ENCODE assay signal across 8 cellular contexts in genomic region chr5:68711311-68712200, GRCh38.
DNase-seq lines count a peak whose midpoint lies in the region; ATAC-seq and TF ChIP-seq lines count a peak whose summit lies in the region.

No MANE protein-coding gene starts in this region.

- no peaks in the 10 kb centered on the region for H4K20me1 ChIP-seq in Loucy (ENCODE audit: insufficient read depth, low read length, poor library complexity, severe bottlenecking)

- H3K9me3 ChIP-seq in Loucy (ENCODE audit: insufficient read depth, low read depth, low read length): 0 out of 2 replicates have a peak, but pooled peaks cover under 1% of the 10 kb centered on the region
- no peaks in the 10 kb centered on the region for H3K9me3 ChIP-seq in left lung
- H3K9me3 ChIP-seq in HAP-1: no peaks in the 10 kb centered on the region
- H3K9me3 ChIP-seq in breast epithelium: no peaks in the 10 kb centered on the region
- H3K9me3 ChIP-seq in Peyer's patch: no peaks in the 10 kb centered on the region

- H3K4me1 ChIP-seq in Loucy (ENCODE audit: insufficient read depth, low read length, poor library complexity, severe bottlenecking): peaks cover 78% of the 10 kb centered on the region
- H3K4me1 ChIP-seq in left lung: peaks cover 0 to 15% of the 10 kb centered on the region in 2 donors
- no peaks in the 10 kb centered on the region for H3K4me1 ChIP-seq in HAP-1
- no peaks in the 10 kb centered on the region for H3K4me1 ChIP-seq in breast epithelium
- no peaks in the 10 kb centered on the region for H3K4me1 ChIP-seq in Peyer's patch

- in situ Hi-C loops in HAP-1 (cut with MboI; ENCODE audit: low sequenced_read_pairs): no loop called here

- H3K36me3 ChIP-seq in Loucy (ENCODE audit: insufficient read depth, low read length): no peaks in the 10 kb centered on the region
- no peaks in the 10 kb centered on the region for H3K36me3 ChIP-seq in left lung
- no peaks in the 10 kb centered on the region for H3K36me3 ChIP-seq in HAP-1 (replicated peaks)
- H3K36me3 ChIP-seq in breast epithelium: no peaks in the 10 kb centered on the region
- no peaks in the 10 kb centered on the region for H3K36me3 ChIP-seq in Peyer's patch

- H3K9ac ChIP-seq in Loucy (ENCODE audit: low read depth, low read length, poor library complexity, severe bottlenecking): peak overlapping the region; percentile 62

- H2AFZ ChIP-seq in Loucy (ENCODE audit: low read length): peak overlapping the region; percentile 9; the same call in 1 of the 2 replicates

- H3K27me3 ChIP-seq in Loucy (ENCODE audit: insufficient read depth, low read length, poor library complexity, severe bottlenecking): no peaks in the 10 kb centered on the region
- no peaks in the 10 kb centered on the region for H3K27me3 ChIP-seq in left lung
- no peaks in the 10 kb centered on the region for H3K27me3 ChIP-seq in HAP-1 (ENCODE audit: low read depth)
- no peaks in the 10 kb centered on the region for H3K27me3 ChIP-seq in breast epithelium
- H3K27me3 ChIP-seq in Peyer's patch: no peaks in the 10 kb centered on the region

- no peaks in the 10 kb centered on the region for H3K9me2 ChIP-seq in Loucy (replicated peaks; ENCODE audit: low read depth, low read length)

- TF ChIP-seq CTCF in Loucy (conservative IDR thresholded peaks at IDR 0.05; ENCODE audit: low read length) (no peak), left lung (IDR thresholded peaks at IDR 0.05) (no peak), breast epithelium (IDR thresholded peaks at IDR 0.05) (no peak), Peyer's patch (IDR thresholded peaks at IDR 0.05) (no peak)

- peak in 1 of 2 donors; percentile 51 for DNase-seq in left lung
- no peak for DNase-seq in HAP-1 (ENCODE audit: low spot score in 2 of 2)
- no peak for DNase-seq in breast epithelium (ENCODE audit: low spot score in 2 of 2)
- DNase-seq in effector CD4-positive, alpha-beta T cell: no peak
- DNase-seq in Peyer's patch: no peak

- H3K27ac ChIP-seq in left lung (peak overlapping the region in 1 of 2 donors; percentile 2), breast epithelium (no peak overlapping the region), Peyer's patch (peak overlapping the region in 1 of 4 donors; percentile 2)

- no peak for TF ChIP-seq POLR2A in breast epithelium (IDR thresholded peaks at IDR 0.05)
- no peak for TF ChIP-seq POLR2A in Peyer's patch (IDR thresholded peaks at IDR 0.05)

- peaks cover 3% of the 10 kb centered on the region; the same call in 1 of the 2 replicates for H3F3A ChIP-seq in Loucy (ENCODE audit: low read depth)

- H3K4me3 ChIP-seq in Loucy (ENCODE audit: low read length, poor library complexity, severe bottlenecking): peak overlapping the region; percentile 60
- no peak overlapping the region for H3K4me3 ChIP-seq in left lung
- H3K4me3 ChIP-seq in HAP-1: no peak overlapping the region
- H3K4me3 ChIP-seq in breast epithelium: no peak overlapping the region
- H3K4me3 ChIP-seq in Peyer's patch: no peak overlapping the region

- intact Hi-C loops in left lung (cut with DNase I): no loop called here
- intact Hi-C loops in breast epithelium (cut with DNase I; ENCODE audit: low total_unique reads): no loop called here

- no peaks in the 10 kb centered on the region for H3K79me2 ChIP-seq in Loucy (ENCODE audit: insufficient read depth, low read length)

- H3K4me2 ChIP-seq in Loucy (ENCODE audit: low read depth, low read length, poor library complexity, severe bottlenecking): peak overlapping the region; percentile 76

- ATAC-seq in GM18520 (IDR thresholded peaks at IDR 0.05; ENCODE audit: unreplicated experiment): peak; percentile 87
- peak; percentile 87 for ATAC-seq in GM21717 (IDR thresholded peaks at IDR 0.05; ENCODE audit: unreplicated experiment)
- peak; percentile 83 for ATAC-seq in left lung
